In the genomic region with DNA sequence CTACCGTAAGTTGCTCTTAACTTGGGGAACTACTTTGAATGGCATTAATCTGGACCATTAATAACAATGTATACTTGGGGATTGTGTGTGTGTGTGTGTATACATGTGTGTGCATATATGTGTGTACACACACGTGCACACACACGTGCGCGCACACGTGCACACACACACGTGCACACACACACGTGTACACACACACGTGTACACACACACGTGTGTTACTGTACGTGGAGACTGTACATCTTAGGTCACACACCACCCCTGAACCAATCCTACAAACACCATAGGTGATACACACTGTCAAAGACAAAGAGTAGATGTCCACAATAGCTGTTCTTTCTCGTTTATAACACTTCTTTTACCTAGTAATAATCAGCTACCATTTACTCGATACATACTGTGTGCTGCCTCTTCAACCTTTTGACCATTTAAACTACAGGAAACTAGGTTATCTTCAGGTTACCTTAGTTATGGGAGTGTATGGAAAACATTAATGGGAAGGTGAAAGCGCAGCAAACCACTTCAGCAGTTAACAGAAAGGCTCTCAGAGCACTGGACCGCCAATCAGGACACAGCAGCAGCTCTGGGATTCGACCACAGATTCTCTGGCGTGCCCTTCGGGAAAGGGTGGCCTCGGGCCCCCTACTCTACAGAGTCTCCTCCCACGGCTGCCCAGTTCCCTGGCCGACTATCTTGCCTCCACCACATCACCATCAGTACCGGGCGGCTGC, we compare ENCODE assay signal across 8 cellular contexts. TPM values are rescaled to one million over a fixed set of nuclear protein-coding genes. Genes with fewer than 3 reads are reported as not detected.
A peak's percentile ranks its signal among the peaks of the same experiment; 100 is the strongest.
DNase-seq lines count a peak whose midpoint lies in the region; ATAC-seq and TF ChIP-seq lines count a peak whose summit lies in the region.

No MANE protein-coding gene starts in this region.

- H3K27me3 ChIP-seq in Karpas-422 (ENCODE audit: low read length) (no peaks in the 10 kb centered on the region), aorta (ENCODE audit: control insufficient read depth in 1 of 2, insufficient read depth in 2 of 2, low read length in 1 of 2) (no peaks in the 10 kb centered on the region)

- H3K9ac ChIP-seq in Karpas-422 (ENCODE audit: low read length), result peak overlapping the region; percentile 93

- peaks cover 22% of the 10 kb centered on the region for H3K4me1 ChIP-seq in Karpas-422 (ENCODE audit: low read length)
- H3K4me1 ChIP-seq in aorta (ENCODE audit: control insufficient read depth in 1 of 2, insufficient read depth in 2 of 2, low read length in 2 of 2), result no peaks in the 10 kb centered on the region

- H3K27me3 Mint-ChIP-seq in brain (peaks cover 10% of the 10 kb centered on the region), memory B cell (no peaks in the 10 kb centered on the region)

- WGBS in aorta, 2 donors, result 41 to 46% methylated on average over 22 to 23 of the region's 23 CpGs

- ATAC-seq in memory B cell (ENCODE audit: low read depth) (no peak), aorta (ENCODE audit: low FRiP score) (no peak), GM18867 (IDR thresholded peaks at IDR 0.05; ENCODE audit: unreplicated experiment) (no peak)

- H3K4me3 Mint-ChIP-seq in brain, result peak overlapping the region; percentile 93 to 98 (median 97)
- peak overlapping the region; percentile 97 for H3K4me3 Mint-ChIP-seq in memory B cell

- H3K79me2 ChIP-seq in Karpas-422 (ENCODE audit: low read length), result peaks cover 27% of the 10 kb centered on the region

- DNase-seq in DMS79 treated with DMSO at 0.1 percent for 48 hours (lab: John Stamatoyannopoulos, UW) (peak; percentile 50), Karpas-422 (no peak), memory B cell (ENCODE audit: low spot score in 2 of 2) (no peak), aorta (no peak), germinal center (ENCODE audit: low spot score) (no peak), GM13977 (ENCODE audit: low spot score) (no peak)

- peak overlapping the region; percentile 94 to 97 (median 95) for H3K27ac Mint-ChIP-seq in brain
- H3K27ac Mint-ChIP-seq in memory B cell, result peak overlapping the region; percentile 95

- peak overlapping the region; percentile 95 for H3K4me3 ChIP-seq in Karpas-422 (ENCODE audit: low read length)
- H3K4me3 ChIP-seq in aorta (ENCODE audit: low read length in 2 of 2), result peak overlapping the region; percentile 65 to 93

- no peaks in the 10 kb centered on the region for H3K9me3 ChIP-seq in Karpas-422 (ENCODE audit: low read length)
- H3K9me3 ChIP-seq in aorta (ENCODE audit: control insufficient read depth, low read length), result no peaks in the 10 kb centered on the region

- TF ChIP-seq CTCF in brain (conservative IDR thresholded peaks at IDR 0.05) (no peak), GM13977 (IDR thresholded peaks at IDR 0.05; ENCODE audit: extremely low read depth, insufficient read depth, missing control alignments) (no peak)

- H3K9me2 ChIP-seq in Karpas-422 (replicated peaks; ENCODE audit: insufficient read depth, low read length), result no peaks in the 10 kb centered on the region

- H3K4me1 Mint-ChIP-seq in brain (peaks cover 62% of the 10 kb centered on the region), memory B cell (peaks cover 23% of the 10 kb centered on the region)

- H3K36me3 ChIP-seq in Karpas-422 (ENCODE audit: insufficient read depth, low read length) (peaks cover 9% of the 10 kb centered on the region), aorta (ENCODE audit: control insufficient read depth in 1 of 2, insufficient read depth in 2 of 2, low read length in 1 of 2) (no peaks in the 10 kb centered on the region)

- H2AFZ ChIP-seq in Karpas-422 (ENCODE audit: low read length), result peak overlapping the region; percentile 92; the same call in 1 of the 2 replicates

- H3K36me3 Mint-ChIP-seq in brain (peaks cover 21% of the 10 kb centered on the region), memory B cell (peaks cover 7% of the 10 kb centered on the region)

- peak overlapping the region; percentile 79 for H3K4me2 ChIP-seq in Karpas-422 (ENCODE audit: low read depth, low read length, poor library complexity, severe bottlenecking)

- in situ Hi-C loops in GM13977 (cut with MboI; ENCODE audit: low pct_unique_long_range_greater_than_20kb, low sequenced_read_pairs, unreplicated experiment), result no loop called here

- H4K20me1 ChIP-seq in Karpas-422 (ENCODE audit: insufficient read depth, low read depth, low read length), result no peaks in the 10 kb centered on the region

- H3K9me3 Mint-ChIP-seq in brain (peaks cover 0 to 4% (median 0%) of the 10 kb centered on the region in 5 experiments), memory B cell (no peaks in the 10 kb centered on the region)

- H3K27ac ChIP-seq in Karpas-422 (ENCODE audit: low read length), result no peak overlapping the region
- H3K27ac ChIP-seq in aorta (ENCODE audit: low read depth in 1 of 2, low read length in 2 of 2), result peak overlapping the region in 1 of 2 donors; percentile 45

- intact Hi-C loops in aorta (cut with DNase I), result loop anchor here in 1 of 2 donors (5.0 kb wide), 2 partner anchors 84 to 134 kb away; a partner anchor contains a TSS

RNA-seq across cellular contexts. Expression of a gene that starts 0.9 kb away (rescaled TPM):
- 18.8 and 22.0 TPM in 2 replicates for total RNA-seq in Karpas-422 (2014; rRNA removed; shearing (Covaris generic); ENCODE audit: low replicate concordance)
- polyA plus RNA-seq in brain (ENCODE audit: insufficient read depth, low read depth, low replicate concordance) (3.7 TPM), aorta (10 to 100 TPM; 10.8 to 13.6 TPM)
- 10 to 100 TPM; 52.1 to 64.6 TPM for total RNA-seq in aorta
